In genomic region chr2:99278793-99279291, GRCh38 we compare ENCODE assay signal across 14 cellular contexts. TPM values are rescaled to one million over a fixed set of nuclear protein-coding genes. Genes with fewer than 3 reads are reported as not detected.
DNase-seq lines count a peak whose midpoint lies in the region; ATAC-seq, FAIRE-seq and TF ChIP-seq lines count a peak whose summit lies in the region.
"Had no signal": no experiment of that assay in that cellular context is flagged by ENCODE, and none has a peak within 500 bp of the region (broad histone marks: within the 10 kb centered on the region; RNA-seq: fewer than 3 reads in every experiment).

No MANE protein-coding gene starts in this region.

- H3K4me2 ChIP-seq in A549, result peak overlapping the region; percentile 15; the same call in 1 of the 3 replicates
- H3K4me2 ChIP-seq in SK-N-SH, result peak overlapping the region; percentile 24; the same call in 1 of the 2 replicates
- H3K4me2 ChIP-seq: BLaER1 had no signal

- H3K4me1 ChIP-seq in A549, result 0 out of 3 replicates have a peak, but pooled peaks cover 2% of the 10 kb centered on the region
- no peaks in the 10 kb centered on the region for H3K4me1 ChIP-seq in HEK293 (ENCODE audit: control insufficient read depth, insufficient read depth, low read length)
- no peaks in the 10 kb centered on the region; a peak in 1 of 4 replicates for H3K4me1 ChIP-seq in SK-N-SH (ENCODE audit: control insufficient read depth in 1 of 2, insufficient read depth in 2 of 2, low read depth in 1 of 2, low read length in 1 of 2)
- H3K4me1 ChIP-seq: BLaER1, gastrocnemius medialis had no signal

- no peak overlapping the region for H3K27ac ChIP-seq in A549
- no peak overlapping the region for H3K27ac ChIP-seq in HEK293 (ENCODE audit: extremely low read depth, low read depth, low read length)
- H3K27ac ChIP-seq in SK-N-SH (ENCODE audit: low read depth in 2 of 2, low read length in 1 of 2), result no peak overlapping the region; a peak in 1 of 4 replicates
- H3K27ac ChIP-seq: BLaER1, gastrocnemius medialis had no signal

- ATAC-seq in A549 (peak in 1 of 2 experiments; percentile 62; a peak in 2 of 6 replicates), GM18520 (IDR thresholded peaks at IDR 0.05; ENCODE audit: unreplicated experiment) (no peak), HG03521 (IDR thresholded peaks at IDR 0.05; ENCODE audit: unreplicated experiment) (no peak)
- ATAC-seq in activated naive CD4-positive, alpha-beta T cell treated with anti-CD3 and anti-CD28 coated beads, Interleukin-2, amount 50 U/mL, for 72 hours, result no peak

- no peak for FAIRE-seq in A549 (lab: Jason Lieb, UNC)

- H3K36me3 Mint-ChIP-seq in activated naive CD4-positive, alpha-beta T cell treated with anti-CD3 and anti-CD28 coated beads, Interleukin-2, amount 50 U/mL, for 72 hours, result peaks cover 0 to 26% of the 10 kb centered on the region in 2 donors

- no peaks in the 10 kb centered on the region for H4K20me1 ChIP-seq in SK-N-SH (ENCODE audit: insufficient read depth)
- H4K20me1 ChIP-seq: BLaER1 had no signal

- peak in 1 of 2 experiments; percentile 10 for DNase-seq in A549 (ENCODE audit: low read depth in 1 of 2, low spot score in 1 of 2)
- DNase-seq in SK-N-SH, result no peak
- peak; percentile 72 for DNase-seq in fibroblast of the aortic adventitia (ENCODE audit: low read depth)
- DNase-seq in activated naive CD4-positive, alpha-beta T cell treated with anti-CD3 and anti-CD28 coated beads, Interleukin-2, amount 50 U/mL, for 72 hours (ENCODE audit: low spot score in 2 of 2), result no peak
- no peak for DNase-seq in activated CD4-positive, CD25-positive, alpha-beta regulatory T cell (lab: John Stamatoyannopoulos, UW)
- DNase-seq: activated CD4-positive, alpha-beta T cell treated with anti-CD3 and anti-CD28 coated beads for 1 hour; gastrocnemius medialis; NCI-H1048; stimulated activated naive CD4-positive, alpha-beta T cell treated with Interleukin-2 at 50 U/mL for 16 hours had no signal

- no peaks in the 10 kb centered on the region for H3F3A ChIP-seq in SK-N-SH (replicated peaks; ENCODE audit: insufficient read depth)

- CTCF ChIA-PET in A549 (lab: Yijun Ruan, JAX) (no interaction called here), HEK293 (lab: Yijun Ruan, JAX) (interaction anchor here (0.6 kb wide), 1 partner anchor 84 kb away, joined by 3 read pairs; no protein-coding TSS in a partner anchor), SK-N-SH (lab: Yijun Ruan, JAX) (no interaction called here)

- TF ChIP-seq CTCF in A549 (IDR thresholded peaks at IDR 0.05), result no peak
- TF ChIP-seq CTCF in HEK293 (tag by site-specific recombination; IDR thresholded peaks at IDR 0.05), result no peak
- no peak for TF ChIP-seq CTCF in SK-N-SH (IDR thresholded peaks at IDR 0.05)
- no peak for TF ChIP-seq CTCF in fibroblast of the aortic adventitia (IDR thresholded peaks at IDR 0.05; ENCODE audit: insufficient read depth, low read length)

- 71% methylated on average over 2 of the region's 2 CpGs for WGBS in A549 (ENCODE audit: missing lambda C conversion rate)
- WGBS in SK-N-SH (ENCODE audit: low lambda C conversion rate), result 60% methylated on average over 2 of the region's 2 CpGs

- peaks cover 0 to 10% of the 10 kb centered on the region in 2 donors for H3K9me3 Mint-ChIP-seq in activated naive CD4-positive, alpha-beta T cell treated with anti-CD3 and anti-CD28 coated beads, Interleukin-2, amount 50 U/mL, for 72 hours
- H3K9me3 Mint-ChIP-seq: activated naive CD4-positive, alpha-beta T cell treated with anti-CD3 and anti-CD28 coated beads, Interleukin-2, amount 50 U/mL, for 24 hours had no signal

- H3K79me2 ChIP-seq in SK-N-SH (ENCODE audit: insufficient read depth), result no peaks in the 10 kb centered on the region

- TF ChIP-seq POLR2A in A549 (IDR thresholded peaks at IDR 0.05; ENCODE audit: low read length), result no peak

- H3K9me3 ChIP-seq in A549, result peaks cover 4% of the 10 kb centered on the region; the same call in 2 of the 3 replicates
- no peaks in the 10 kb centered on the region for H3K9me3 ChIP-seq in HEK293 (ENCODE audit: control insufficient read depth, insufficient read depth, low read depth, low read length)
- H3K9me3 ChIP-seq in SK-N-SH, result peaks cover 3% of the 10 kb centered on the region; the same call in 1 of the 2 replicates
- H3K9me3 ChIP-seq: gastrocnemius medialis had no signal

- no peak for TF ChIP-seq RAD21 in A549 (conservative IDR thresholded peaks at IDR 0.05 in 1 of 2, IDR thresholded peaks at IDR 0.05 in 1 of 2)
- TF ChIP-seq RAD21 in SK-N-SH (IDR thresholded peaks at IDR 0.05; ENCODE audit: low read length), result no peak

- POLR2A ChIA-PET in A549 (lab: Yijun Ruan, JAX) (interaction anchor here (1.4 kb wide), 1 partner anchor 58 kb away, joined by 3 read pairs; the partner anchor contains the start of gene TXNDC9), HEK293 (lab: Yijun Ruan, JAX) (interaction anchor here (0.6 kb wide), 1 partner anchor 140 kb away, joined by 3 read pairs; no protein-coding TSS in a partner anchor), SK-N-SH (lab: Yijun Ruan, JAX) (no interaction called here)

- TF ChIP-seq EP300 in A549 (IDR thresholded peaks at IDR 0.05) (no peak), SK-N-SH (IDR thresholded peaks at IDR 0.05; ENCODE audit: borderline replicate concordance in 1 of 2, low read depth in 1 of 2, low read length in 1 of 2) (no peak)

- H3K27me3 ChIP-seq in SK-N-SH (ENCODE audit: insufficient read depth), result no peaks in the 10 kb centered on the region
- H3K27me3 ChIP-seq: BLaER1, gastrocnemius medialis had no signal

- H3K9me2 ChIP-seq in SK-N-SH, result no peaks in the 10 kb centered on the region

- no peak overlapping the region for H3K9ac ChIP-seq in SK-N-SH
- H3K9ac ChIP-seq: BLaER1 had no signal

- H3K4me3 ChIP-seq in A549, result no peak overlapping the region
- H3K4me3 ChIP-seq in HEK293 (ENCODE audit: low read depth, low read length), result no peak overlapping the region
- no peak overlapping the region for H3K4me3 ChIP-seq in SK-N-SH (ENCODE audit: low read depth in 2 of 2, low read length in 1 of 2)
- H3K4me3 ChIP-seq in fibroblast of the aortic adventitia (ENCODE audit: low read depth, low read length), result peak overlapping the region; percentile 22
- H3K4me3 ChIP-seq: BLaER1, gastrocnemius medialis had no signal

- no peak overlapping the region for H2AFZ ChIP-seq in SK-N-SH (ENCODE audit: low read depth)

- no peak overlapping the region for H3K27ac Mint-ChIP-seq in activated naive CD4-positive, alpha-beta T cell treated with anti-CD3 and anti-CD28 coated beads, Interleukin-2, amount 50 U/mL, for 72 hours
- H3K27ac Mint-ChIP-seq: activated naive CD4-positive, alpha-beta T cell treated with anti-CD3 and anti-CD28 coated beads, Interleukin-2, amount 50 U/mL, for 24 hours had no signal

- H3K36me3 ChIP-seq in HEK293 (ENCODE audit: control insufficient read depth in 2 of 2, insufficient read depth in 1 of 2, low read length in 2 of 2), result no peaks in the 10 kb centered on the region
- peaks cover 0 to 6% of the 10 kb centered on the region in 2 experiments for H3K36me3 ChIP-seq in SK-N-SH (replicated peaks in 1 of 2; ENCODE audit: control insufficient read depth in 1 of 2, insufficient read depth in 2 of 2, low read length in 1 of 2)

RNA-seq across cellular contexts. Expression of gene LYG1, which starts 22.2 kb away (rescaled TPM):
- 4.0 and 4.3 TPM in 2 replicates for polyA plus RNA-seq in A549 (2011; rRNA removed)
- 1.8 and 2.5 TPM in 2 replicates for polyA plus RNA-seq in A549 (2012; cell fraction: cytosol; rRNA removed)
- 8.3 and 15.0 TPM in 2 replicates for polyA plus RNA-seq in A549 (2012; cell fraction: nucleus; rRNA removed)
- polyA plus RNA-seq in A549 (2017; fragmentation: RNase III; extraction: RNeasy Plus Mini Kit Qiagen cat#74134 plus additional on column Dnase treatment), result 2.4 to 3.2 TPM (median 2.9 TPM) in 3 replicates
- polyA minus RNA-seq in A549 (2011; rRNA and poly(A)+ RNA removed), result 0.73 and 0.87 TPM in 2 replicates
- polyA plus RNA-seq in SK-N-SH (2012; rRNA removed), result 1.2 and 1.4 TPM in 2 replicates
- polyA plus RNA-seq in SK-N-SH (2012; cell fraction: cytosol; rRNA removed), result 0.41 and 0.59 TPM in 2 replicates
- 9.4 and 10.1 TPM in 2 replicates for polyA plus RNA-seq in SK-N-SH (2012; cell fraction: nucleus; rRNA removed)
- 0.09 TPM in 1 of 2 replicates, not detected in the other for total RNA-seq in fibroblast of the aortic adventitia (ENCODE audit: low replicate concordance)
- 1 to 10 TPM in 1 of 2 donors, under 1 TPM in 1; 0.91 to 1.1 TPM for total RNA-seq in activated naive CD4-positive, alpha-beta T cell treated with anti-CD3 and anti-CD28 coated beads, Interleukin-2, amount 50 U/mL, for 72 hours

RNA-seq across cellular contexts. Expression of gene LYG2, which starts 23.4 kb away (rescaled TPM):
- not detected in 2 replicates for polyA plus RNA-seq in A549 (2011; rRNA removed)
- polyA plus RNA-seq in A549 (2012; cell fraction: cytosol; rRNA removed), result not detected in 2 replicates
- 0.10 TPM in 1 of 2 replicates, not detected in the other for polyA plus RNA-seq in A549 (2012; cell fraction: nucleus; rRNA removed)
- polyA plus RNA-seq in A549 (2017; fragmentation: RNase III; extraction: RNeasy Plus Mini Kit Qiagen cat#74134 plus additional on column Dnase treatment), result not detected in 3 replicates
- not detected in 2 replicates for polyA minus RNA-seq in A549 (2011; rRNA and poly(A)+ RNA removed)
- not detected in 2 replicates for polyA plus RNA-seq in SK-N-SH (2012; rRNA removed)
- polyA plus RNA-seq in SK-N-SH (2012; cell fraction: cytosol; rRNA removed), result not detected in 2 replicates
- polyA plus RNA-seq in SK-N-SH (2012; cell fraction: nucleus; rRNA removed), result 0.18 and 0.24 TPM in 2 replicates
- total RNA-seq in fibroblast of the aortic adventitia (ENCODE audit: low replicate concordance), result not detected in 2 replicates
- not detected for total RNA-seq in activated naive CD4-positive, alpha-beta T cell treated with anti-CD3 and anti-CD28 coated beads, Interleukin-2, amount 50 U/mL, for 72 hours
- total RNA-seq: gastrocnemius medialis had no signal

RNA-seq across cellular contexts. Expression of gene TXNDC9, which starts 57.3 kb away (rescaled TPM):
- polyA plus RNA-seq in A549 (2011; rRNA removed) (53.3 and 65.6 TPM in 2 replicates), A549 (2017; fragmentation: RNase III; extraction: RNeasy Plus Mini Kit Qiagen cat#74134 plus additional on column Dnase treatment) (36.7 to 37.2 TPM (median 36.7 TPM) in 3 replicates), SK-N-SH (2012; rRNA removed) (19.1 and 24.5 TPM in 2 replicates)
- 22.4 and 25.0 TPM in 2 replicates for polyA plus RNA-seq in A549 (2012; cell fraction: cytosol; rRNA removed)
- 10.0 and 11.6 TPM in 2 replicates for polyA plus RNA-seq in A549 (2012; cell fraction: nucleus; rRNA removed)
- 17.1 and 21.2 TPM in 2 replicates for polyA minus RNA-seq in A549 (2011; rRNA and poly(A)+ RNA removed)
- polyA plus RNA-seq in SK-N-SH (2012; cell fraction: cytosol; rRNA removed), result 28.7 and 33.8 TPM in 2 replicates
- 9.8 and 21.2 TPM in 2 replicates for polyA plus RNA-seq in SK-N-SH (2012; cell fraction: nucleus; rRNA removed)
- 51.8 and 88.0 TPM in 2 replicates for total RNA-seq in fibroblast of the aortic adventitia (ENCODE audit: low replicate concordance)
- total RNA-seq in activated naive CD4-positive, alpha-beta T cell treated with anti-CD3 and anti-CD28 coated beads, Interleukin-2, amount 50 U/mL, for 72 hours, result 10 to 100 TPM; 25.9 to 29.9 TPM

RNA-seq across cellular contexts. Expression of gene EIF5B, which starts 58.3 kb away (rescaled TPM):
- polyA plus RNA-seq in A549 (2011; rRNA removed) (25.0 and 52.9 TPM in 2 replicates), A549 (2017; fragmentation: RNase III; extraction: RNeasy Plus Mini Kit Qiagen cat#74134 plus additional on column Dnase treatment) (75.4 to 81.5 TPM (median 75.7 TPM) in 3 replicates), SK-N-SH (2012; rRNA removed) (8.7 and 9.8 TPM in 2 replicates)
- polyA plus RNA-seq in A549 (2012; cell fraction: cytosol; rRNA removed), result 10.8 and 11.7 TPM in 2 replicates
- polyA plus RNA-seq in A549 (2012; cell fraction: nucleus; rRNA removed), result 12.3 and 16.2 TPM in 2 replicates
- polyA minus RNA-seq in A549 (2011; rRNA and poly(A)+ RNA removed), result 34.9 and 48.3 TPM in 2 replicates
- 12.8 and 14.0 TPM in 2 replicates for polyA plus RNA-seq in SK-N-SH (2012; cell fraction: cytosol; rRNA removed)
- 10.5 and 20.5 TPM in 2 replicates for polyA plus RNA-seq in SK-N-SH (2012; cell fraction: nucleus; rRNA removed)
- total RNA-seq in fibroblast of the aortic adventitia (ENCODE audit: low replicate concordance), result 17.3 and 27.1 TPM in 2 replicates
- 10 to 100 TPM; 68.6 to 77.7 TPM for total RNA-seq in activated naive CD4-positive, alpha-beta T cell treated with anti-CD3 and anti-CD28 coated beads, Interleukin-2, amount 50 U/mL, for 72 hours
